ENCODE assay signal across 24 cellular contexts in the genomic region with DNA sequence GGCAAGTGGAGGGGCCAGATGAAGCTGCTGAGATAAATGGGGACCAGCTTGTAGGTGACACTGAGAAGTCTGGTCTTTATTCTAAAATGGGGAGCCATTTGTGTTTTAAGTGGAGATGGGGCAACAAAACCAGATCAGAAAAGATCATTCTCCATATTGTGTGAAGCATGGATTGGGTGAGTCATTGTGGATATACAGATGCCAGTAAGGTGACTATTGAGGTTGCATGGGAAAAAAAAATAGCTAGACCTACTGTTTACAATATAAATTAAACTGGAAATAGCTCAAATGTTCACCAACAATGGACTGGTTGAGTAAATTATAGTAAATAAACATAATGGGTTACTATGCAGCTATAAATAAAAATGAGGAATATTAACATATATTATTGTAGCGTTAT. TPM values are rescaled to one million over a fixed set of nuclear protein-coding genes. Genes with fewer than 3 reads are reported as not detected.
DNase-seq lines count a peak whose midpoint lies in the region; TF ChIP-seq lines count a peak whose summit lies in the region.
"Had no signal": no experiment of that assay in that cellular context is flagged by ENCODE, and none has a peak within 500 bp of the region (broad histone marks: within the 10 kb centered on the region; RNA-seq: fewer than 3 reads in every experiment).

No MANE protein-coding gene starts in this region.

- peaks cover 6% of the 10 kb centered on the region for H3K36me3 Mint-ChIP-seq in Calu3 (ENCODE audit: insufficient read depth, unreplicated experiment)
- H3K36me3 Mint-ChIP-seq: stimulated activated effector memory CD8-positive, alpha-beta T cell treated with anti-CD3 and anti-CD28 coated beads, Interleukin-12 subunit alpha, Interleukin-12 subunit beta, amount 100 ng/mL, for 72 hours had no signal

- BruUV-seq in Calu3 (replicated peaks; lab: Mats Ljungman, UMichigan), result no TSS peak

- H3K4me3 Mint-ChIP-seq in Calu3 (ENCODE audit: low read depth, unreplicated experiment), result no peak overlapping the region
- H3K4me3 Mint-ChIP-seq: activated CD4-positive, alpha-beta T cell treated with anti-CD3 and anti-CD28 coated beads, Interleukin-2, amount 10 ng/mL, durations not matched to agents 7 days and 5 days; activated naive CD8-positive, alpha-beta T cell treated with anti-CD3 and anti-CD28 coated beads, Interleukin-2, amount 50 U/mL, for 24 hours; activated T-cell treated with anti-CD3 and anti-CD28 coated beads, Interleukin-2, amount 50 U/mL, for 24 hours; naive B cell; stimulated activated effector memory CD8-positive, alpha-beta T cell treated with anti-CD3 and anti-CD28 coated beads, Interleukin-12 subunit alpha, Interleukin-12 subunit beta, amount 100 ng/mL, for 72 hours had no signal

- intact Hi-C loops in Calu3 (cut with micrococcal nuclease; ENCODE audit: unreplicated experiment), result loop anchor here (10.0 kb wide), 2 partner anchors 67 to 167 kb away; no protein-coding TSS in a partner anchor
- intact Hi-C loops in lower leg skin (cut with DNase I; ENCODE audit: low total_unique reads), result no loop called here

- no peak overlapping the region for H3K27ac Mint-ChIP-seq in Calu3 (ENCODE audit: unreplicated experiment)
- H3K27ac Mint-ChIP-seq: activated CD4-positive, alpha-beta T cell treated with anti-CD3 and anti-CD28 coated beads, Interleukin-2, amount 10 ng/mL, durations not matched to agents 7 days and 5 days; activated naive CD8-positive, alpha-beta T cell treated with anti-CD3 and anti-CD28 coated beads, Interleukin-2, amount 50 U/mL, for 24 hours; activated T-cell treated with anti-CD3 and anti-CD28 coated beads, Interleukin-2, amount 50 U/mL, for 24 hours; naive B cell; stimulated activated effector memory CD8-positive, alpha-beta T cell treated with anti-CD3 and anti-CD28 coated beads, Interleukin-12 subunit alpha, Interleukin-12 subunit beta, amount 100 ng/mL, for 72 hours had no signal

- H3K4me1 Mint-ChIP-seq in Calu3 (ENCODE audit: low read depth, unreplicated experiment), result peaks cover 8% of the 10 kb centered on the region

- WGBS in lower leg skin, 2 donors, result 64 to 100% methylated on average over 1 of the region's 1 CpG

- peaks cover 26% of the 10 kb centered on the region for H3K27me3 Mint-ChIP-seq in Calu3 (ENCODE audit: unreplicated experiment)

- DNase-seq in EL, result peak; percentile 54
- DNase-seq in LHCN-M2 (ENCODE audit: low read depth), result peak; percentile 37
- DNase-seq in astrocyte of the spinal cord (ENCODE audit: low read depth, low spot score), result peak; percentile 48
- DNase-seq in hepatic stellate cell (ENCODE audit: low spot score), result peak; percentile 21
- no peak for DNase-seq in Calu3
- no peak for DNase-seq in SIG-M5 (lab: John Stamatoyannopoulos, UW)
- DNase-seq in lower leg skin (ENCODE audit: low spot score in 2 of 2), result no peak
- DNase-seq in iPS-NIHi7 (ENCODE audit: extremely low spot score), result no peak
- DNase-seq: activated CD4-positive, alpha-beta T cell treated with anti-CD3 and anti-CD28 coated beads, Interleukin-2, amount 10 ng/mL, durations not matched to agents 7 days and 5 days; activated naive CD8-positive, alpha-beta T cell treated with anti-CD3 and anti-CD28 coated beads, Interleukin-2, amount 50 U/mL, for 24 hours; activated T-cell treated with anti-CD3 and anti-CD28 coated beads, Interleukin-2, amount 50 U/mL, for 24 hours; body of pancreas; C1 segment of cervical spinal cord; Caco-2; KBM-7; naive B cell; NCI-H1436; NCI-H446; sigmoid colon; stimulated activated CD4-positive, alpha-beta T cell treated with anti-CD3 and anti-CD28 coated beads, Interleukin-4, amount 100 ng/mL, for 24 hours; upper lobe of right lung had no signal

- no peak for TF ChIP-seq POLR2A in lower leg skin (IDR thresholded peaks at IDR 0.05)

- no peaks in the 10 kb centered on the region for H3K9me3 Mint-ChIP-seq in Calu3 (ENCODE audit: low read depth, unreplicated experiment)
- H3K9me3 Mint-ChIP-seq: activated CD4-positive, alpha-beta T cell treated with anti-CD3 and anti-CD28 coated beads, Interleukin-2, amount 10 ng/mL, durations not matched to agents 7 days and 5 days; activated naive CD8-positive, alpha-beta T cell treated with anti-CD3 and anti-CD28 coated beads, Interleukin-2, amount 50 U/mL, for 24 hours; activated T-cell treated with anti-CD3 and anti-CD28 coated beads, Interleukin-2, amount 50 U/mL, for 24 hours; stimulated activated effector memory CD8-positive, alpha-beta T cell treated with anti-CD3 and anti-CD28 coated beads, Interleukin-12 subunit alpha, Interleukin-12 subunit beta, amount 100 ng/mL, for 72 hours had no signal

- in situ Hi-C loops in astrocyte of the spinal cord (cut with HindIII; ENCODE audit: low sequenced_read_pairs), result no loop called here

- H3K4me3 ChIP-seq in astrocyte of the spinal cord (ENCODE audit: low read depth, low read length) (no peak overlapping the region), lower leg skin (ENCODE audit: low read depth, poor library complexity, severe bottlenecking) (no peak overlapping the region)
- H3K4me3 ChIP-seq: body of pancreas, prostate gland, sigmoid colon, suprapubic skin, upper lobe of right lung had no signal

- TF ChIP-seq CTCF in astrocyte of the spinal cord (IDR thresholded peaks at IDR 0.05; ENCODE audit: low read depth, low read length) (no peak), Calu3 (IDR thresholded peaks at IDR 0.05; ENCODE audit: unreplicated experiment) (no peak), lower leg skin (IDR thresholded peaks at IDR 0.05) (no peak)

- CTCF ChIA-PET in Calu3 (lab: Charles Lee), result interaction anchor here (0.8 kb wide), 1 partner anchor 34 kb away, joined by 3 read pairs; no protein-coding TSS in a partner anchor

RNA-seq across cellular contexts. Expression of a gene that starts 5.4 kb away (rescaled TPM):
- total RNA-seq in LHCN-M2 (2014; rRNA removed) (66.9 and 197 TPM in 2 replicates), Calu3 (2022) (21.5 and 34.6 TPM in 2 replicates), lower leg skin (100 to 1,000 TPM in 1 of 4 donors, 10 to 100 TPM in 3; 26.3 to 218 (median 73.9) TPM)
- 57.6 TPM for polyA plus RNA-seq in LHCN-M2 (2012)

Comparison
In these comparisons a context has a peak if more than half of its experiments do, and no peak if none do; other contexts are left out.
1. DNase-seq: peak in EL (single experiment), LHCN-M2 (single experiment), astrocyte of the spinal cord (single experiment) and hepatic stellate cell (single experiment); none in Calu3 (single experiment), SIG-M5 (single experiment), lower leg skin (0 of 2) and iPS-NIHi7 (single experiment).